In genomic region chr3:159764211-159765024, GRCh38 we compare ENCODE assay signal across 8 cellular contexts.
DNase-seq lines count a peak whose midpoint lies in the region; ATAC-seq, FAIRE-seq and TF ChIP-seq lines count a peak whose summit lies in the region.

No MANE protein-coding gene starts in this region.

- no peak for TF ChIP-seq CTCF in A549 (IDR thresholded peaks at IDR 0.05)
- TF ChIP-seq CTCF in GM12865 (IDR thresholded peaks at IDR 0.05; ENCODE audit: insufficient read depth, low read depth, low read length, missing control alignments) = no peak
- TF ChIP-seq CTCF in WTC11 (IDR thresholded peaks at IDR 0.05) = no peak
- no peak for TF ChIP-seq CTCF in fibroblast of lung (conservative IDR thresholded peaks at IDR 0.05 in 1 of 2, IDR thresholded peaks at IDR 0.05 in 1 of 2; ENCODE audit: low read depth in 1 of 2, low read length in 2 of 2)
- TF ChIP-seq CTCF in vagina (IDR thresholded peaks at IDR 0.05) = no peak

- H4K20me1 ChIP-seq in fibroblast of lung (ENCODE audit: control insufficient read depth, extremely low read depth, insufficient read depth, low read length) = no peaks in the 10 kb centered on the region

- intact Hi-C loops in vagina (cut with DNase I) = no loop called here

- peaks cover 41% of the 10 kb centered on the region for H3K4me1 Mint-ChIP-seq in WTC11

- H3K27me3 Mint-ChIP-seq in WTC11 (ENCODE audit: low read depth) = peaks cover 17% of the 10 kb centered on the region

- no peak for FAIRE-seq in A549 (lab: Jason Lieb, UNC)

- H3K9me3 Mint-ChIP-seq in WTC11 = no peaks in the 10 kb centered on the region

- TF ChIP-seq EP300 in A549 (IDR thresholded peaks at IDR 0.05) = no peak

- TF ChIP-seq POLR2A in A549 (IDR thresholded peaks at IDR 0.05; ENCODE audit: low read length) (peak; percentile 41), vagina (IDR thresholded peaks at IDR 0.05) (no peak)

- whole genome bisulfite sequencing in A549 (ENCODE audit: missing lambda C conversion rate) = 3% methylated on average over 21 of the region's 65 CpGs

- H3K27ac ChIP-seq in A549 (peak overlapping the region; percentile 95 to 96), fibroblast of lung (ENCODE audit: insufficient read depth, low read length) (peak overlapping the region; percentile 98), vagina (peak overlapping the region; percentile 96)

- no peaks in the 10 kb centered on the region for H3K9me3 ChIP-seq in A549
- no peaks in the 10 kb centered on the region for H3K9me3 ChIP-seq in fibroblast of lung (ENCODE audit: control insufficient read depth, insufficient read depth, low read depth, low read length)
- no peaks in the 10 kb centered on the region for H3K9me3 ChIP-seq in vagina

- peak overlapping the region; percentile 97 for H3K4me3 Mint-ChIP-seq in WTC11

- H2AFZ ChIP-seq in fibroblast of lung (ENCODE audit: low read length) = no peak overlapping the region

- H3K4me2 ChIP-seq in A549 (peak overlapping the region; percentile 81), fibroblast of lung (ENCODE audit: extremely low read depth, insufficient read depth, low read length) (peak overlapping the region; percentile 70)

- peak; percentile 57 to 62 for ATAC-seq in A549
- ATAC-seq in HG03575 (IDR thresholded peaks at IDR 0.05; ENCODE audit: extremely low read depth, insufficient number of reproducible peaks, low FRiP score, unreplicated experiment) = peak; percentile 6
- ATAC-seq in WTC11 = peak; percentile 35
- no peak for ATAC-seq in HG03469 (IDR thresholded peaks at IDR 0.05; ENCODE audit: unreplicated experiment)

- H3K79me2 ChIP-seq in fibroblast of lung (ENCODE audit: control insufficient read depth, insufficient read depth, low read length) = peaks cover 36% of the 10 kb centered on the region

- TF ChIP-seq RAD21 in A549 (conservative IDR thresholded peaks at IDR 0.05 in 1 of 2, IDR thresholded peaks at IDR 0.05 in 1 of 2) = 0 out of 5 replicates have a peak, but pooled peaks of 1 of the 2 experiments have one; percentile 1

- CTCF ChIA-PET in A549 (lab: Yijun Ruan, JAX) = interaction anchor here (1.0 to 5.4 kb wide), 3 partner anchors 17 to 142 kb away, joined by 3 to 61 read pairs (median 3); no protein-coding TSS in a partner anchor
- CTCF ChIA-PET in WTC11 (lab: Charles Lee) = interaction anchor here (0.7 to 6.3 kb wide), 3 partner anchors 18 to 40 kb away, joined by 3 to 37 read pairs (median 6); no protein-coding TSS in a partner anchor

- H3K36me3 Mint-ChIP-seq in WTC11 = no peaks in the 10 kb centered on the region

- peak overlapping the region; percentile 92; the same call in 1 of the 2 replicates for H3K27ac Mint-ChIP-seq in WTC11

- DNase-seq in A549 (ENCODE audit: low read depth in 1 of 2, low spot score in 1 of 2) (peak; percentile 68 to 78), GM12865 (ENCODE audit: low read depth) (peak; percentile 25), WTC11 (ENCODE audit: low spot score) (peak; percentile 62), fibroblast of lung (ENCODE audit: low read depth in 2 of 2) (peak; percentile 75 to 77), myocyte (ENCODE audit: low read depth) (peak; percentile 82), vagina (ENCODE audit: extremely low spot score in 2 of 2) (no peak)

- H3K4me3 ChIP-seq in A549 = peak overlapping the region; percentile 94
- H3K4me3 ChIP-seq in GM12865 (ENCODE audit: low read depth, low read length) = peak overlapping the region; percentile 54
- peak overlapping the region; percentile 72 to 90 (median 79) for H3K4me3 ChIP-seq in fibroblast of lung (replicated peaks in 1 of 4; ENCODE audit: control extremely low read depth in 1 of 4, insufficient read depth in 1 of 4, low read depth in 3 of 4, low read length in 4 of 4)
- peak overlapping the region; percentile 58 to 72 for H3K4me3 ChIP-seq in vagina

- H3K27me3 ChIP-seq in fibroblast of lung (ENCODE audit: control insufficient read depth, insufficient read depth, low read length) = no peaks in the 10 kb centered on the region
- no peaks in the 10 kb centered on the region for H3K27me3 ChIP-seq in vagina

- POLR2A ChIA-PET in A549 (lab: Yijun Ruan, JAX) = interaction anchor here (0.6 to 3.2 kb wide), 18 partner anchors 16 to 499 kb away, joined by 3 to 24 read pairs (median 4); no protein-coding TSS in a partner anchor
- POLR2A ChIA-PET in WTC11 (lab: Charles Lee) = interaction anchor here (0.6 to 1.8 kb wide), 6 partner anchors 10 to 147 kb away, joined by 3 to 12 read pairs (median 3); partner anchors contain the start of gene SCHIP1

- H3K4me1 ChIP-seq in A549 = peaks cover 41% of the 10 kb centered on the region
- peaks cover 15% of the 10 kb centered on the region for H3K4me1 ChIP-seq in fibroblast of lung (ENCODE audit: control insufficient read depth, extremely low read depth, insufficient read depth, low read length)
- H3K4me1 ChIP-seq in vagina = peaks cover 31% of the 10 kb centered on the region

- H3K9ac ChIP-seq in fibroblast of lung (ENCODE audit: insufficient read depth, low read length) = peak overlapping the region; percentile 95

- H3K36me3 ChIP-seq in fibroblast of lung (ENCODE audit: control insufficient read depth, insufficient read depth, low read length) = peaks cover 2% of the 10 kb centered on the region
- H3K36me3 ChIP-seq in vagina = no peaks in the 10 kb centered on the region

TF ChIP-seq in A549, 52 proteins besides CTCF, POLR2A, EP300 and RAD21 (continues in another document):
- TF ChIP-seq HES2 (IDR thresholded peaks at IDR 0.05) (no peak), FOSL2 (IDR thresholded peaks at IDR 0.05) (no peak), FOSL2 (CRISPR knock-in tag; IDR thresholded peaks at IDR 0.05) (no peak), ZFP36 (IDR thresholded peaks at IDR 0.05; ENCODE audit: borderline replicate concordance, partially characterized antibody) (no peak), CBX2 (IDR thresholded peaks at IDR 0.05; ENCODE audit: borderline replicate concordance, low read depth) (no peak), ZSCAN20 (CRISPR knock-in tag; IDR thresholded peaks at IDR 0.05) (no peak), EHF (CRISPR knock-in tag; IDR thresholded peaks at IDR 0.05) (no peak), JUNB (IDR thresholded peaks at IDR 0.05) (no peak), HEYL (CRISPR knock-in tag; IDR thresholded peaks at IDR 0.05) (no peak), FOSB (CRISPR knock-in tag; IDR thresholded peaks at IDR 0.05) (no peak), POLR2AphosphoS2 (conservative IDR thresholded peaks at IDR 0.05; ENCODE audit: low read length) (no peak), MAX (IDR thresholded peaks at IDR 0.05) (no peak; the same call in 1 of the 2 replicates), CHD2 (IDR thresholded peaks at IDR 0.05; ENCODE audit: low read length, partially characterized antibody) (no peak), PHF8 (IDR thresholded peaks at IDR 0.05; ENCODE audit: borderline replicate concordance, low read depth) (peak; percentile 11; the same call in 1 of the 2 replicates)
- TF ChIP-seq, protein P1, sequence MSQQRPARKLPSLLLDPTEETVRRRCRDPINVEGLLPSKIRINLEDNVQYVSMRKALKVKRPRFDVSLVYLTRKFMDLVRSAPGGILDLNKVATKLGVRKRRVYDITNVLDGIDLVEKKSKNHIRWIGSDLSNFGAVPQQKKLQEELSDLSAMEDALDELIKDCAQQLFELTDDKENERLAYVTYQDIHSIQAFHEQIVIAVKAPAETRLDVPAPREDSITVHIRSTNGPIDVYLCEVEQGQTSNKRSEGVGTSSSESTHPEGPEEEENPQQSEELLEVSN (IDR thresholded peaks at IDR 0.05; ENCODE audit: borderline replicate concordance, low read depth) = 0 out of 2 replicates have a peak, but pooled peaks have one; percentile 13

TF ChIP-seq in WTC11, 78 proteins besides CTCF, POLR2A, EP300 and RAD21:
- TF ChIP-seq FOXP1 (CRISPR knock-in tag; IDR thresholded peaks at IDR 0.05; ENCODE audit: borderline replicate concordance) = peak; percentile 27; the same call in 1 of the 2 replicates
- no peak for TF ChIP-seq GTF2I (CRISPR knock-in tag; conservative IDR thresholded peaks at IDR 0.05)
- TF ChIP-seq ZNF423 (CRISPR knock-in tag; IDR thresholded peaks at IDR 0.05) = peak; percentile 30; the same call in 1 of the 2 replicates
- no peak; the same call in 1 of the 2 replicates for TF ChIP-seq SP1 (CRISPR knock-in tag; conservative IDR thresholded peaks at IDR 0.05)
- TF ChIP-seq ZNF263 (CRISPR knock-in tag; IDR thresholded peaks at IDR 0.05; ENCODE audit: low read depth) = peak; percentile 97
TF ChIP-seq in WTC11: peak in this region for 3.

Comparison
In these comparisons a context has a peak if more than half of its experiments do, and no peak if none do; other contexts are left out.
1. DNase-seq: peak in A549 (2 of 2), GM12865 (single experiment), WTC11 (single experiment), fibroblast of lung (2 of 2) and myocyte (single experiment); none in vagina (0 of 2).
2. Of the 8 proteins assayed by ChIP-seq in both WTC11 and A549: peak only in WTC11: none; only in A549: TP53; in both: none; in neither: 7.
3. Peak in every context shown above with its lines, with median percentiles within 50 percentile points of each other: H3K27ac ChIP-seq and H3K4me3 ChIP-seq.